Comparison of ENCODE assay signal across 1 cellular context in the genomic region with DNA sequence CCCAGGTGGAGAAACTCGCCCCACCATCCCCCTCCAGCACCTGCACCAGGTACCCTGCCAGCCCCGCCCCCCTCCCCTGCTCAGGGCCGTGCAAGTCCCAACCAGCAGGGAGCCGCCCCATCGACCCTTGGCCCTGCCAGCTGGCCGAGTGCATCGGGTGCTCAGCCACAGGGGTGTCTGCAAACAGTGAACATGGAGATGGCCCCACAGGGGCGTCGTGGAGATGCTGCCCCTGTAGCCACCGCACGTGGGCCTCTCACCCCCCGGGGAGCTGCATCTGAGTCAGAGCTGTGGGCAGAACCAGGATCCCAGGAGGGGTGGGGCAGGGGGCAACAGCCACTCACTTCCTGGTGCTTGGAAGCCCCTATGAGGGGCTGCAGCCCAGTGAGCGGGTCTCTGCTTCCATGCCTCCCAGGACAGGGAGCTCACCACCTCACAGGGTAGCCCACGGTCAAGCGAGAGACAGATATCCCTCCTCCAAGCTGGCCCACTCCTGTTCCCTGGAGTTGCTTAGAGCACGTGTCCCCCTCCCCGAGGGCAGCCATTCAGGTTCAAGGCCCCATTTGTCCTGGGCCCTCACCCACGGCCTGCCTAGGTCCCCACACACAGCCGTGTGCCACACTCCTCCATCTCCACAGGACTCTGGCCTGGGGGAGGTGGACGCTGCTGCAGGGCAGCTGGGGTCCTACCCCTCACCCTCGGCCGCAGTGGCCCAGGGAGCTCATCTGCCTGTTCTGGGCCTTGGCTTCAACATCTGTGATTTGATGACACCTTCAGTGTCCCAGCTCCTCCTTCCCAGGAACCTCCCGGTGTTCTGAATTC.
TF ChIP-seq lines count a peak whose summit lies in the region.

No MANE protein-coding gene starts in this region.

TF ChIP-seq in H1, 55 proteins besides CTCF, POLR2A, EP300 and RAD21:
- TF ChIP-seq, protein P1, sequence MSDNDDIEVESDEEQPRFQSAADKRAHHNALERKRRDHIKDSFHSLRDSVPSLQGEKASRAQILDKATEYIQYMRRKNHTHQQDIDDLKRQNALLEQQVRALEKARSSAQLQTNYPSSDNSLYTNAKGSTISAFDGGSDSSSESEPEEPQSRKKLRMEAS (IDR thresholded peaks at IDR 0.05), result no peak
- TF ChIP-seq NANOG (IDR thresholded peaks at IDR 0.05; ENCODE audit: insufficient read depth, low read depth, low read length, poor library complexity, severe bottlenecking) (no peak), KDM1A (IDR thresholded peaks at IDR 0.05; ENCODE audit: borderline replicate concordance, low read length) (peak; percentile 46; the same call in 1 of the 2 replicates)
TF ChIP-seq in H1: peak in this region for 1.
